In the genomic region with DNA sequence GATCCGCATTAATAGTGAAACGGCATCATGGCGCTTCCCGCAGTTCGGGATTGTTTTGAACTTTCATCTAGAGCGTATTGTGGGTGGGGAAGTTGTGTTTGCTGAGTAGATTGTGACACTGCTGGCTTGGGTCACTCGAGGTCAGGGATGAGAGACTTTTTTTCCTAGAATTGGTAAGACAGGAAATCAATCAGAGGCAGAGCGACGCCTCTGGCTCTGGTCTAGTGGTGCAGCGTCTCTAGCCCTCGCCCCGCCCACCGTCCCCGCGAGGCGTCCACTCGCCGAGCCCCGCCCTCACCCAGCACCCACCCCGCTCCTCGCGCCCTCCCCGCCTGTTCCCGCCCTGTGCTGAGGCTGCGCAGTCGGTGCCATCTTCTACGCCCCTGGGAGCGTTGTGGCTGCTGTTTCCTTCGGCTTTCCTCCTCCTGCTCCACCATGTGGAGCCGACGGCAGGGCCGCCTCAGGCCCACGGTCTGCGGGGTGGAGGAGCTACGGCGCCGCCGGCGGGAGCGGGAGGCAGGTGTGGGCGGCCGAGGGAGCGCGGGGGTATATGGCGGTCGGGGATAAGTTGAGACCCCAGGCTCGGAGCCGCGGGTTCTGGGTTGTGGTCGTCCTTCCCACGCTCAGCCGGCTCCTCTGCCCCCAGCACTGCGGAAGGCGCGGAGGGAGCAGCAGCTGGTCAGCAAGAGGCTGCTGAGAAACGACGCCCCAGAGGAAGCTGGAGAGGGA, we compare ENCODE assay signal across 1 cellular context.
A peak's percentile ranks its signal among the peaks of the same experiment; 100 is the strongest.
TF ChIP-seq lines count a peak whose summit lies in the region.

A gene (plus strand): TSS at position 359 of the 729 bp plus-strand sequence. CDS start 77 bp downstream, at position 436.

TF ChIP-seq in HEK293, 187 proteins besides CTCF, POLR2A, EP300 and RAD21 (continued from another document and continues in another):
- TF ChIP-seq ZNF776 (tag by site-specific recombination; IDR thresholded peaks at IDR 0.05; ENCODE audit: borderline replicate concordance), result no peak
- peak; percentile 92 for TF ChIP-seq ZBTB17 (tag by site-specific recombination; IDR thresholded peaks at IDR 0.05)
- TF ChIP-seq ZNF654 (tag by site-specific recombination; IDR thresholded peaks at IDR 0.05; ENCODE audit: low read depth), result no peak
- no peak for TF ChIP-seq ZNF623 (tag by site-specific recombination; IDR thresholded peaks at IDR 0.05)
- TF ChIP-seq ZFP37 (tag by site-specific recombination; IDR thresholded peaks at IDR 0.05), result peak; percentile 89
- TF ChIP-seq ZNF202 (tag by site-specific recombination; IDR thresholded peaks at IDR 0.05; ENCODE audit: borderline replicate concordance), result no peak
- TF ChIP-seq ZNF792 (tag by site-specific recombination; IDR thresholded peaks at IDR 0.05), result no peak
- no peak for TF ChIP-seq ZNF416 (tag by site-specific recombination; IDR thresholded peaks at IDR 0.05)
- TF ChIP-seq ZNF169 (tag by site-specific recombination; IDR thresholded peaks at IDR 0.05), result no peak
- TF ChIP-seq ZNF121 (tag by site-specific recombination; IDR thresholded peaks at IDR 0.05), result no peak
- TF ChIP-seq, protein P1, sequence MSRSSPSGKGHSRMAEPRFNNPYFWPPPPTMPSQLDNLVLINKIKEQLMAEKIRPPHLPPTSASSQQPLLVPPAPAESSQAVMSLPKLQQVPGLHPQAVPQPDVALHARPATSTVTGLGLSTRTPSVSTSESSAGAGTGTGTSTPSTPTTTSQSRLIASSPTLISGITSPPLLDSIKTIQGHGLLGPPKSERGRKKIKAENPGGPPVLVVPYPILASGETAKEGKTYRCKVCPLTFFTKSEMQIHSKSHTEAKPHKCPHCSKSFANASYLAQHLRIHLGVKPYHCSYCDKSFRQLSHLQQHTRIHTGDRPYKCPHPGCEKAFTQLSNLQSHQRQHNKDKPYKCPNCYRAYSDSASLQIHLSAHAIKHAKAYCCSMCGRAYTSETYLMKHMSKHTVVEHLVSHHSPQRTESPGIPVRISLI (tag by site-specific recombination; IDR thresholded peaks at IDR 0.05), result peak; percentile 93
- peak; percentile 98 for TF ChIP-seq ZNF341 (tag by site-specific recombination; IDR thresholded peaks at IDR 0.05; ENCODE audit: low read depth)
- TF ChIP-seq ZNF146 (tag by site-specific recombination; IDR thresholded peaks at IDR 0.05), result no peak
- no peak for TF ChIP-seq ZNF670 (tag by site-specific recombination; IDR thresholded peaks at IDR 0.05; ENCODE audit: low read depth)
- TF ChIP-seq ZNF529 (tag by site-specific recombination; IDR thresholded peaks at IDR 0.05; ENCODE audit: insufficient replicate concordance), result no peak
- TF ChIP-seq ZNF157 (tag by site-specific recombination; IDR thresholded peaks at IDR 0.05), result no peak
- TF ChIP-seq, protein P2, sequence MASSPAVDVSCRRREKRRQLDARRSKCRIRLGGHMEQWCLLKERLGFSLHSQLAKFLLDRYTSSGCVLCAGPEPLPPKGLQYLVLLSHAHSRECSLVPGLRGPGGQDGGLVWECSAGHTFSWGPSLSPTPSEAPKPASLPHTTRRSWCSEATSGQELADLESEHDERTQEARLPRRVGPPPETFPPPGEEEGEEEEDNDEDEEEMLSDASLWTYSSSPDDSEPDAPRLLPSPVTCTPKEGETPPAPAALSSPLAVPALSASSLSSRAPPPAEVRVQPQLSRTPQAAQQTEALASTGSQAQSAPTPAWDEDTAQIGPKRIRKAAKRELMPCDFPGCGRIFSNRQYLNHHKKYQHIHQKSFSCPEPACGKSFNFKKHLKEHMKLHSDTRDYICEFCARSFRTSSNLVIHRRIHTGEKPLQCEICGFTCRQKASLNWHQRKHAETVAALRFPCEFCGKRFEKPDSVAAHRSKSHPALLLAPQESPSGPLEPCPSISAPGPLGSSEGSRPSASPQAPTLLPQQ (tag by site-specific recombination; IDR thresholded peaks at IDR 0.05), result peak; percentile 74
- TF ChIP-seq ZNF16 (tag by site-specific recombination; IDR thresholded peaks at IDR 0.05; ENCODE audit: low read depth), result no peak
- TF ChIP-seq ZNF561 (tag by site-specific recombination; IDR thresholded peaks at IDR 0.05; ENCODE audit: borderline replicate concordance), result no peak
- TF ChIP-seq ZNF366 (tag by site-specific recombination; conservative IDR thresholded peaks at IDR 0.05), result peak; percentile 29; the same call in 1 of the 2 replicates
- TF ChIP-seq, protein P3, sequence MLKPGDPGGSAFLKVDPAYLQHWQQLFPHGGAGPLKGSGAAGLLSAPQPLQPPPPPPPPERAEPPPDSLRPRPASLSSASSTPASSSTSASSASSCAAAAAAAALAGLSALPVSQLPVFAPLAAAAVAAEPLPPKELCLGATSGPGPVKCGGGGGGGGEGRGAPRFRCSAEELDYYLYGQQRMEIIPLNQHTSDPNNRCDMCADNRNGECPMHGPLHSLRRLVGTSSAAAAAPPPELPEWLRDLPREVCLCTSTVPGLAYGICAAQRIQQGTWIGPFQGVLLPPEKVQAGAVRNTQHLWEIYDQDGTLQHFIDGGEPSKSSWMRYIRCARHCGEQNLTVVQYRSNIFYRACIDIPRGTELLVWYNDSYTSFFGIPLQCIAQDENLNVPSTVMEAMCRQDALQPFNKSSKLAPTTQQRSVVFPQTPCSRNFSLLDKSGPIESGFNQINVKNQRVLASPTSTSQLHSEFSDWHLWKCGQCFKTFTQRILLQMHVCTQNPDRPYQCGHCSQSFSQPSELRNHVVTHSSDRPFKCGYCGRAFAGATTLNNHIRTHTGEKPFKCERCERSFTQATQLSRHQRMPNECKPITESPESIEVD (tag by site-specific recombination; IDR thresholded peaks at IDR 0.05), result peak; percentile 55; the same call in 1 of the 2 replicates
- TF ChIP-seq ZNF19 (tag by site-specific recombination; IDR thresholded peaks at IDR 0.05; ENCODE audit: low read depth), result no peak
- no peak for TF ChIP-seq KLF7 (tag by site-specific recombination; IDR thresholded peaks at IDR 0.05; ENCODE audit: borderline replicate concordance)
- 0 out of 2 replicates have a peak, but pooled peaks have one; percentile 56 for TF ChIP-seq KLF16 (tag by site-specific recombination; IDR thresholded peaks at IDR 0.05)
- TF ChIP-seq ZNF624 (tag by site-specific recombination; IDR thresholded peaks at IDR 0.05), result no peak
- TF ChIP-seq HOXC10 (CRISPR knock-in tag; IDR thresholded peaks at IDR 0.05), result no peak
- TF ChIP-seq, protein P4, sequence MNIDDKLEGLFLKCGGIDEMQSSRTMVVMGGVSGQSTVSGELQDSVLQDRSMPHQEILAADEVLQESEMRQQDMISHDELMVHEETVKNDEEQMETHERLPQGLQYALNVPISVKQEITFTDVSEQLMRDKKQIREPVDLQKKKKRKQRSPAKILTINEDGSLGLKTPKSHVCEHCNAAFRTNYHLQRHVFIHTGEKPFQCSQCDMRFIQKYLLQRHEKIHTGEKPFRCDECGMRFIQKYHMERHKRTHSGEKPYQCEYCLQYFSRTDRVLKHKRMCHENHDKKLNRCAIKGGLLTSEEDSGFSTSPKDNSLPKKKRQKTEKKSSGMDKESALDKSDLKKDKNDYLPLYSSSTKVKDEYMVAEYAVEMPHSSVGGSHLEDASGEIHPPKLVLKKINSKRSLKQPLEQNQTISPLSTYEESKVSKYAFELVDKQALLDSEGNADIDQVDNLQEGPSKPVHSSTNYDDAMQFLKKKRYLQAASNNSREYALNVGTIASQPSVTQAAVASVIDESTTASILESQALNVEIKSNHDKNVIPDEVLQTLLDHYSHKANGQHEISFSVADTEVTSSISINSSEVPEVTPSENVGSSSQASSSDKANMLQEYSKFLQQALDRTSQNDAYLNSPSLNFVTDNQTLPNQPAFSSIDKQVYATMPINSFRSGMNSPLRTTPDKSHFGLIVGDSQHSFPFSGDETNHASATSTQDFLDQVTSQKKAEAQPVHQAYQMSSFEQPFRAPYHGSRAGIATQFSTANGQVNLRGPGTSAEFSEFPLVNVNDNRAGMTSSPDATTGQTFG (tag by site-specific recombination; IDR thresholded peaks at IDR 0.05; ENCODE audit: borderline replicate concordance), result no peak
- TF ChIP-seq, protein P5, sequence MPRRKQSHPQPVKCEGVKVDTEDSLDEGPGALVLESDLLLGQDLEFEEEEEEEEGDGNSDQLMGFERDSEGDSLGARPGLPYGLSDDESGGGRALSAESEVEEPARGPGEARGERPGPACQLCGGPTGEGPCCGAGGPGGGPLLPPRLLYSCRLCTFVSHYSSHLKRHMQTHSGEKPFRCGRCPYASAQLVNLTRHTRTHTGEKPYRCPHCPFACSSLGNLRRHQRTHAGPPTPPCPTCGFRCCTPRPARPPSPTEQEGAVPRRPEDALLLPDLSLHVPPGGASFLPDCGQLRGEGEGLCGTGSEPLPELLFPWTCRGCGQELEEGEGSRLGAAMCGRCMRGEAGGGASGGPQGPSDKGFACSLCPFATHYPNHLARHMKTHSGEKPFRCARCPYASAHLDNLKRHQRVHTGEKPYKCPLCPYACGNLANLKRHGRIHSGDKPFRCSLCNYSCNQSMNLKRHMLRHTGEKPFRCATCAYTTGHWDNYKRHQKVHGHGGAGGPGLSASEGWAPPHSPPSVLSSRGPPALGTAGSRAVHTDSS (tag by site-specific recombination; IDR thresholded peaks at IDR 0.05), result no peak
- TF ChIP-seq ZNF112 (tag by site-specific recombination; IDR thresholded peaks at IDR 0.05), result no peak
- no peak for TF ChIP-seq ZNF24 (tag by site-specific recombination; IDR thresholded peaks at IDR 0.05)
- TF ChIP-seq ZNF239 (tag by site-specific recombination; IDR thresholded peaks at IDR 0.05), result no peak
- TF ChIP-seq, protein P6, sequence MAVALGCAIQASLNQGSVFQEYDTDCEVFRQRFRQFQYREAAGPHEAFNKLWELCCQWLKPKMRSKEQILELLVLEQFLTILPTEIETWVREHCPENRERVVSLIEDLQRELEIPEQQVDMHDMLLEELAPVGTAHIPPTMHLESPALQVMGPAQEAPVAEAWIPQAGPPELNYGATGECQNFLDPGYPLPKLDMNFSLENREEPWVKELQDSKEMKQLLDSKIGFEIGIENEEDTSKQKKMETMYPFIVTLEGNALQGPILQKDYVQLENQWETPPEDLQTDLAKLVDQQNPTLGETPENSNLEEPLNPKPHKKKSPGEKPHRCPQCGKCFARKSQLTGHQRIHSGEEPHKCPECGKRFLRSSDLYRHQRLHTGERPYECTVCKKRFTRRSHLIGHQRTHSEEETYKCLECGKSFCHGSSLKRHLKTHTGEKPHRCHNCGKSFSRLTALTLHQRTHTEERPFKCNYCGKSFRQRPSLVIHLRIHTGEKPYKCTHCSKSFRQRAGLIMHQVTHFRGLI (tag by site-specific recombination; IDR thresholded peaks at IDR 0.05), result no peak
- TF ChIP-seq ZNF660 (tag by site-specific recombination; IDR thresholded peaks at IDR 0.05), result peak; percentile 17; the same call in 1 of the 2 replicates
- no peak for TF ChIP-seq YY2 (tag by site-specific recombination; IDR thresholded peaks at IDR 0.05)
- TF ChIP-seq, protein P7, sequence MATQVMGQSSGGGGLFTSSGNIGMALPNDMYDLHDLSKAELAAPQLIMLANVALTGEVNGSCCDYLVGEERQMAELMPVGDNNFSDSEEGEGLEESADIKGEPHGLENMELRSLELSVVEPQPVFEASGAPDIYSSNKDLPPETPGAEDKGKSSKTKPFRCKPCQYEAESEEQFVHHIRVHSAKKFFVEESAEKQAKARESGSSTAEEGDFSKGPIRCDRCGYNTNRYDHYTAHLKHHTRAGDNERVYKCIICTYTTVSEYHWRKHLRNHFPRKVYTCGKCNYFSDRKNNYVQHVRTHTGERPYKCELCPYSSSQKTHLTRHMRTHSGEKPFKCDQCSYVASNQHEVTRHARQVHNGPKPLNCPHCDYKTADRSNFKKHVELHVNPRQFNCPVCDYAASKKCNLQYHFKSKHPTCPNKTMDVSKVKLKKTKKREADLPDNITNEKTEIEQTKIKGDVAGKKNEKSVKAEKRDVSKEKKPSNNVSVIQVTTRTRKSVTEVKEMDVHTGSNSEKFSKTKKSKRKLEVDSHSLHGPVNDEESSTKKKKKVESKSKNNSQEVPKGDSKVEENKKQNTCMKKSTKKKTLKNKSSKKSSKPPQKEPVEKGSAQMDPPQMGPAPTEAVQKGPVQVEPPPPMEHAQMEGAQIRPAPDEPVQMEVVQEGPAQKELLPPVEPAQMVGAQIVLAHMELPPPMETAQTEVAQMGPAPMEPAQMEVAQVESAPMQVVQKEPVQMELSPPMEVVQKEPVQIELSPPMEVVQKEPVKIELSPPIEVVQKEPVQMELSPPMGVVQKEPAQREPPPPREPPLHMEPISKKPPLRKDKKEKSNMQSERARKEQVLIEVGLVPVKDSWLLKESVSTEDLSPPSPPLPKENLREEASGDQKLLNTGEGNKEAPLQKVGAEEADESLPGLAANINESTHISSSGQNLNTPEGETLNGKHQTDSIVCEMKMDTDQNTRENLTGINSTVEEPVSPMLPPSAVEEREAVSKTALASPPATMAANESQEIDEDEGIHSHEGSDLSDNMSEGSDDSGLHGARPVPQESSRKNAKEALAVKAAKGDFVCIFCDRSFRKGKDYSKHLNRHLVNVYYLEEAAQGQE (tag by site-specific recombination; IDR thresholded peaks at IDR 0.05), result no peak; the same call in 1 of the 2 replicates
- TF ChIP-seq ZNF621 (tag by site-specific recombination; IDR thresholded peaks at IDR 0.05), result no peak
- TF ChIP-seq ZNF302 (tag by site-specific recombination; IDR thresholded peaks at IDR 0.05; ENCODE audit: low read depth), result no peak
- TF ChIP-seq SP2 (tag by site-specific recombination; IDR thresholded peaks at IDR 0.05), result peak; percentile 98
- TF ChIP-seq ZBTB20 (tag by site-specific recombination; IDR thresholded peaks at IDR 0.05), result peak; percentile 42; the same call in 1 of the 2 replicates
- TF ChIP-seq ZNF626 (tag by site-specific recombination; IDR thresholded peaks at IDR 0.05), result no peak
- no peak for TF ChIP-seq ZNF785 (tag by site-specific recombination; IDR thresholded peaks at IDR 0.05)
- no peak for TF ChIP-seq ZNF211 (tag by site-specific recombination; IDR thresholded peaks at IDR 0.05; ENCODE audit: low read depth)
- TF ChIP-seq ZNF629 (tag by site-specific recombination; IDR thresholded peaks at IDR 0.05), result peak; percentile 49
- TF ChIP-seq, protein P8, sequence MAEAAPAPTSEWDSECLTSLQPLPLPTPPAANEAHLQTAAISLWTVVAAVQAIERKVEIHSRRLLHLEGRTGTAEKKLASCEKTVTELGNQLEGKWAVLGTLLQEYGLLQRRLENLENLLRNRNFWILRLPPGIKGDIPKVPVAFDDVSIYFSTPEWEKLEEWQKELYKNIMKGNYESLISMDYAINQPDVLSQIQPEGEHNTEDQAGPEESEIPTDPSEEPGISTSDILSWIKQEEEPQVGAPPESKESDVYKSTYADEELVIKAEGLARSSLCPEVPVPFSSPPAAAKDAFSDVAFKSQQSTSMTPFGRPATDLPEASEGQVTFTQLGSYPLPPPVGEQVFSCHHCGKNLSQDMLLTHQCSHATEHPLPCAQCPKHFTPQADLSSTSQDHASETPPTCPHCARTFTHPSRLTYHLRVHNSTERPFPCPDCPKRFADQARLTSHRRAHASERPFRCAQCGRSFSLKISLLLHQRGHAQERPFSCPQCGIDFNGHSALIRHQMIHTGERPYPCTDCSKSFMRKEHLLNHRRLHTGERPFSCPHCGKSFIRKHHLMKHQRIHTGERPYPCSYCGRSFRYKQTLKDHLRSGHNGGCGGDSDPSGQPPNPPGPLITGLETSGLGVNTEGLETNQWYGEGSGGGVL (tag by site-specific recombination; IDR thresholded peaks at IDR 0.05), result peak; percentile 66; the same call in 1 of the 2 replicates
- TF ChIP-seq, protein P9, sequence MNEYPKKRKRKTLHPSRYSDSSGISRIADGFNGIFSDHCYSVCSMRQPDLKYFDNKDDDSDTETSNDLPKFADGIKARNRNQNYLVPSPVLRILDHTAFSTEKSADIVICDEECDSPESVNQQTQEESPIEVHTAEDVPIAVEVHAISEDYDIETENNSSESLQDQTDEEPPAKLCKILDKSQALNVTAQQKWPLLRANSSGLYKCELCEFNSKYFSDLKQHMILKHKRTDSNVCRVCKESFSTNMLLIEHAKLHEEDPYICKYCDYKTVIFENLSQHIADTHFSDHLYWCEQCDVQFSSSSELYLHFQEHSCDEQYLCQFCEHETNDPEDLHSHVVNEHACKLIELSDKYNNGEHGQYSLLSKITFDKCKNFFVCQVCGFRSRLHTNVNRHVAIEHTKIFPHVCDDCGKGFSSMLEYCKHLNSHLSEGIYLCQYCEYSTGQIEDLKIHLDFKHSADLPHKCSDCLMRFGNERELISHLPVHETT (tag by site-specific recombination; IDR thresholded peaks at IDR 0.05), result no peak
- TF ChIP-seq ZBTB48 (tag by site-specific recombination; IDR thresholded peaks at IDR 0.05), result peak; percentile 90
